22 cellular contexts compared by ENCODE assay signal in the genomic region with DNA sequence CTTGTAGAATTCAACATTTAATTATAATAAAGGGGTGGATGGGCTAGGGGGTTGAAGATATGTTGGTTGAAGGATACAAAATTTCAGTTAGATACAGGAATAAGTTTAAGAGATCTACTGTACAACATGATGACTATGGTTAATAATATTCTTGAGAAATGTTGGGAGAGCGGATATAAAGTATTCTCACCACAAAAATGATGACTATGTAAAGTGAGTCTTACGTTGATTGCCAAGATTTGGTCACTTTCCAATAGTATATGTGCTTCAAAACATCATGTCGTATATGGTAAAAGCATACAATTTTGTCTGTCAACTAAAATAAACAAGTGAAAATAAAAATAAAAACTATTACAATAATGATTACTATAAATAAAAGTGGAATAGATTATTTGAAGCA.
DNase-seq lines count a peak whose midpoint lies in the region; ATAC-seq and TF ChIP-seq lines count a peak whose summit lies in the region.
"Had no signal": no experiment of that assay in that cellular context is flagged by ENCODE, and none has a peak within 500 bp of the region (broad histone marks: within the 10 kb centered on the region; RNA-seq: fewer than 3 reads in every experiment).

No MANE protein-coding gene starts in this region.

- peaks cover 4% of the 10 kb centered on the region for H3K4me1 Mint-ChIP-seq in MCF 10A (ENCODE audit: insufficient read depth, unreplicated experiment)
- H3K4me1 Mint-ChIP-seq in CD8-positive, alpha-beta T cell (ENCODE audit: low read depth): no peaks in the 10 kb centered on the region
- H3K4me1 Mint-ChIP-seq: GM23338, T-cell had no signal

- H3K4me2 ChIP-seq in mammary epithelial cell (ENCODE audit: insufficient read depth, low read depth, low read length) (no peak overlapping the region), fibroblast of lung (ENCODE audit: extremely low read depth, insufficient read depth, low read length) (no peak overlapping the region)
- H3K4me2 ChIP-seq: GM23338 had no signal

- in situ Hi-C loops in mammary epithelial cell (cut with MboI; ENCODE audit: low sequenced_read_pairs in 2 of 2): no loop called here

- H3K9ac ChIP-seq in mammary epithelial cell (ENCODE audit: insufficient read depth, low read length): no peak overlapping the region
- no peak overlapping the region for H3K9ac ChIP-seq in fibroblast of lung (ENCODE audit: insufficient read depth, low read length)

- H3K4me3 Mint-ChIP-seq in MCF 10A (ENCODE audit: unreplicated experiment): no peak overlapping the region
- H3K4me3 Mint-ChIP-seq in CD8-positive, alpha-beta T cell: no peak overlapping the region
- H3K4me3 Mint-ChIP-seq: GM23338, T-cell had no signal

- DNase-seq in MCF 10A (ENCODE audit: unreplicated experiment): peak; percentile 11
- DNase-seq in mammary epithelial cell: no peak
- peak; percentile 11 for DNase-seq in M059J (ENCODE audit: low read depth)
- peak; percentile 28 to 65 for DNase-seq in fibroblast of lung (ENCODE audit: low read depth in 2 of 2)
- DNase-seq in OCI-M1 (lab: John Stamatoyannopoulos, UW): no peak
- DNase-seq in cortex of kidney (lab: John Stamatoyannopoulos, UW): no peak
- DNase-seq in Kasumi-1 (lab: John Stamatoyannopoulos, UW): no peak
- no peak for DNase-seq in CD8-positive, alpha-beta T cell
- DNase-seq: NCI-H1105; NCI-H2029 treated with DMSO at 0.1 percent for 48 hours; NCI-H345; NCI-H524; NCI-H774; NK-92 treated with Interleukin-12 subunit alpha and Interleukin-12 subunit beta, amount 100 ng/mL, for 24 hours; Peyer's patch; SJCRH30; T-cell had no signal

- no peaks in the 10 kb centered on the region for H4K20me1 ChIP-seq in mammary epithelial cell (ENCODE audit: insufficient read depth, low read length)
- no peaks in the 10 kb centered on the region for H4K20me1 ChIP-seq in fibroblast of lung (ENCODE audit: control insufficient read depth, extremely low read depth, insufficient read depth, low read length)

- H2AFZ ChIP-seq in mammary epithelial cell (ENCODE audit: low read depth, low read length): no peak overlapping the region
- H2AFZ ChIP-seq in fibroblast of lung (ENCODE audit: low read length): no peak overlapping the region
- H2AFZ ChIP-seq: GM23338 had no signal

- intact Hi-C loops in MCF 10A (cut with micrococcal nuclease) (no loop called here), mammary epithelial cell (cut with micrococcal nuclease) (no loop called here)
- intact Hi-C loops in CD8-positive, alpha-beta T cell (cut with DNase I, micrococcal nuclease): no loop called here

- H3K79me2 ChIP-seq in mammary epithelial cell (ENCODE audit: insufficient read depth, low read length) (no peaks in the 10 kb centered on the region), fibroblast of lung (ENCODE audit: control insufficient read depth, insufficient read depth, low read length) (no peaks in the 10 kb centered on the region)

- no peaks in the 10 kb centered on the region for H3K27me3 Mint-ChIP-seq in MCF 10A (ENCODE audit: insufficient read depth, unreplicated experiment)
- no peaks in the 10 kb centered on the region for H3K27me3 Mint-ChIP-seq in CD8-positive, alpha-beta T cell (ENCODE audit: low read depth)
- H3K27me3 Mint-ChIP-seq: T-cell had no signal

- no peak overlapping the region for H3K27ac Mint-ChIP-seq in MCF 10A (ENCODE audit: low read depth, unreplicated experiment)
- H3K27ac Mint-ChIP-seq in CD8-positive, alpha-beta T cell: no peak overlapping the region
- H3K27ac Mint-ChIP-seq: GM23338, T-cell had no signal

- no peak overlapping the region for H3K27ac ChIP-seq in mammary epithelial cell (ENCODE audit: insufficient read depth, low read depth, low read length)
- H3K27ac ChIP-seq in fibroblast of lung (ENCODE audit: insufficient read depth, low read length): no peak overlapping the region
- no peak overlapping the region for H3K27ac ChIP-seq in CD8-positive, alpha-beta T cell (ENCODE audit: low read depth, low read length)
- H3K27ac ChIP-seq: 22Rv1, C4-2B, Peyer's patch, SJCRH30 had no signal

- H3K9me3 ChIP-seq in mammary epithelial cell (replicated peaks; ENCODE audit: insufficient read depth, low read length) (no peaks in the 10 kb centered on the region), fibroblast of lung (ENCODE audit: control insufficient read depth, insufficient read depth, low read depth, low read length) (no peaks in the 10 kb centered on the region)
- H3K9me3 ChIP-seq in CD8-positive, alpha-beta T cell (ENCODE audit: low read length): peaks cover 4% of the 10 kb centered on the region
- H3K9me3 ChIP-seq: HAP-1, Peyer's patch, SJCRH30 had no signal

- no TSS peak for BruUV-seq in MCF 10A (replicated peaks; lab: Mats Ljungman, UMichigan)
- no TSS peak for BruUV-seq in mammary epithelial cell (replicated peaks; lab: Mats Ljungman, UMichigan)

- H3K4me1 ChIP-seq in mammary epithelial cell (ENCODE audit: insufficient read depth, low read length) (peaks cover 10% of the 10 kb centered on the region), fibroblast of lung (ENCODE audit: control insufficient read depth, extremely low read depth, insufficient read depth, low read length) (no peaks in the 10 kb centered on the region)
- no peaks in the 10 kb centered on the region for H3K4me1 ChIP-seq in CD8-positive, alpha-beta T cell (ENCODE audit: insufficient read depth, low read length)
- H3K4me1 ChIP-seq: HAP-1, Peyer's patch, SJCRH30 had no signal

- dilution Hi-C loops in mammary epithelial cell (cut with HindIII; ENCODE audit: low sequenced_read_pairs): no loop called here

- WGBS in mammary epithelial cell (ENCODE audit: low coverage, missing lambda C conversion rate): 71% methylated on average over 3 of the region's 3 CpGs

- no peaks in the 10 kb centered on the region for H3K27me3 ChIP-seq in mammary epithelial cell (ENCODE audit: insufficient read depth, low read length)
- no peaks in the 10 kb centered on the region for H3K27me3 ChIP-seq in fibroblast of lung (ENCODE audit: control insufficient read depth, insufficient read depth, low read length)
- H3K27me3 ChIP-seq in CD8-positive, alpha-beta T cell (ENCODE audit: insufficient read depth, low read length): no peaks in the 10 kb centered on the region
- H3K27me3 ChIP-seq: Peyer's patch, SJCRH30 had no signal

- H3K4me3 ChIP-seq in mammary epithelial cell (replicated peaks in 1 of 3; ENCODE audit: insufficient read depth in 1 of 3, low read depth in 2 of 3, low read length in 3 of 3): no peak overlapping the region
- no peak overlapping the region for H3K4me3 ChIP-seq in fibroblast of lung (replicated peaks in 1 of 4; ENCODE audit: control extremely low read depth in 1 of 4, insufficient read depth in 1 of 4, low read depth in 3 of 4, low read length in 4 of 4)
- no peak overlapping the region for H3K4me3 ChIP-seq in CD8-positive, alpha-beta T cell (ENCODE audit: low read depth, low read length)
- H3K4me3 ChIP-seq: GM23338, HAP-1, K562, Peyer's patch, SJCRH30 had no signal

- CTCF ChIA-PET in MCF 10A (lab: Yijun Ruan, JAX): no interaction called here
- CTCF ChIA-PET in mammary epithelial cell (lab: Charles Lee; ENCODE audit: low non-redundant PET): no interaction called here
- CTCF ChIA-PET in CD8-positive, alpha-beta T cell (lab: Charles Lee): no interaction called here

- H3K9me3 Mint-ChIP-seq in MCF 10A (ENCODE audit: unreplicated experiment): no peaks in the 10 kb centered on the region
- H3K9me3 Mint-ChIP-seq in CD8-positive, alpha-beta T cell: peaks cover 13% of the 10 kb centered on the region
- H3K9me3 Mint-ChIP-seq: GM23338 had no signal

- TF ChIP-seq CTCF in MCF 10A (IDR thresholded peaks at IDR 0.05; ENCODE audit: unreplicated experiment) (no peak), mammary epithelial cell (conservative IDR thresholded peaks at IDR 0.05 in 1 of 2, IDR thresholded peaks at IDR 0.05 in 1 of 2; ENCODE audit: extremely low read depth in 1 of 2, insufficient read depth in 1 of 2, low read depth in 1 of 2, low read length in 2 of 2) (no peak), fibroblast of lung (conservative IDR thresholded peaks at IDR 0.05 in 1 of 2, IDR thresholded peaks at IDR 0.05 in 1 of 2; ENCODE audit: low read depth in 1 of 2, low read length in 2 of 2) (no peak)
- no peak for TF ChIP-seq CTCF in CD8-positive, alpha-beta T cell (IDR thresholded peaks at IDR 0.05)

- ATAC-seq in CD8-positive, alpha-beta T cell: no peak
- ATAC-seq: GM23338, K562, T-cell had no signal

- H3K36me3 Mint-ChIP-seq in MCF 10A (ENCODE audit: insufficient read depth, unreplicated experiment): no peaks in the 10 kb centered on the region
- no peaks in the 10 kb centered on the region for H3K36me3 Mint-ChIP-seq in CD8-positive, alpha-beta T cell
- H3K36me3 Mint-ChIP-seq: T-cell had no signal

- POLR2A ChIA-PET in MCF 10A (lab: Yijun Ruan, JAX): no interaction called here
- POLR2A ChIA-PET in CD8-positive, alpha-beta T cell (lab: Charles Lee): no interaction called here

- no peaks in the 10 kb centered on the region for H3K36me3 ChIP-seq in mammary epithelial cell (ENCODE audit: insufficient read depth, low read length)
- H3K36me3 ChIP-seq in fibroblast of lung (ENCODE audit: control insufficient read depth, insufficient read depth, low read length): no peaks in the 10 kb centered on the region
- no peaks in the 10 kb centered on the region for H3K36me3 ChIP-seq in CD8-positive, alpha-beta T cell (ENCODE audit: insufficient read depth, low read length)
- H3K36me3 ChIP-seq: HAP-1, Peyer's patch, SJCRH30 had no signal

Comparison
In these comparisons a context has a peak if more than half of its experiments do, and no peak if none do; other contexts are left out.
1. DNase-seq: peak in MCF 10A (single experiment), M059J (single experiment) and fibroblast of lung (2 of 2); none in mammary epithelial cell (single experiment), OCI-M1 (single experiment), cortex of kidney (single experiment), Kasumi-1 (0 of 2) and CD8-positive, alpha-beta T cell (0 of 7).